Comparison of ENCODE assay signal across 2 cellular contexts in the genomic region with DNA sequence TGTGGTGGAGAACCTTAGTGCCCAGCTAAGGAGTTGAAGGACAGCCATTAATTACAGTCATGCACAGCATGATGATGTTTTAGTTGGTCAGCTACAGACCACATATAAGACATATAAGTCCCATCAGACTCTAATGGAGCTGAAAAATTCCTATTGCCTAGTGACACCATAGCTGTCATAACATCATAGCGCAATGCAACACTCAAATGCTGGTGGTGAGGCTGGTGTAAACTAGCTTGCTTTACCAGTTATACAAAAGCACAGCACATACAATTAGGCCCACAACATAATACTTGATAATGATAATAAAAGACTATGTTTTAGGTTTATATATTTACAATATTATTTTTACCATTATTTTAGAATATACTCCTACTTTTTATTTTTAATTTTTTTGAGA.
TF ChIP-seq lines count a peak whose summit lies in the region.

No MANE protein-coding gene starts in this region.

TF ChIP-seq in liver, 16 proteins besides CTCF, POLR2A, EP300 and RAD21:
- TF ChIP-seq RXRA (IDR thresholded peaks at IDR 0.05) (no peak), NR2F2 (IDR thresholded peaks at IDR 0.05) (no peak), TAF1 (conservative IDR thresholded peaks at IDR 0.05) (no peak), ATF3 (IDR thresholded peaks at IDR 0.05) (no peak), FOXA2 (IDR thresholded peaks at IDR 0.05) (no peak), HNF4G (IDR thresholded peaks at IDR 0.05) (no peak), ZBTB33 (IDR thresholded peaks at IDR 0.05) (no peak), EGR1 (IDR thresholded peaks at IDR 0.05; ENCODE audit: low read depth in 2 of 2) (no peak), GABPA (IDR thresholded peaks at IDR 0.05 in 1 of 2, conservative IDR thresholded peaks at IDR 0.05 in 1 of 2) (no peak), JUND (IDR thresholded peaks at IDR 0.05) (no peak), YY1 (IDR thresholded peaks at IDR 0.05) (no peak), FOXA1 (IDR thresholded peaks at IDR 0.05) (no peak), HNF4A (conservative IDR thresholded peaks at IDR 0.05) (no peak), SP1 (IDR thresholded peaks at IDR 0.05) (no peak), MAX (IDR thresholded peaks at IDR 0.05) (no peak)
- TF ChIP-seq, protein P1, sequence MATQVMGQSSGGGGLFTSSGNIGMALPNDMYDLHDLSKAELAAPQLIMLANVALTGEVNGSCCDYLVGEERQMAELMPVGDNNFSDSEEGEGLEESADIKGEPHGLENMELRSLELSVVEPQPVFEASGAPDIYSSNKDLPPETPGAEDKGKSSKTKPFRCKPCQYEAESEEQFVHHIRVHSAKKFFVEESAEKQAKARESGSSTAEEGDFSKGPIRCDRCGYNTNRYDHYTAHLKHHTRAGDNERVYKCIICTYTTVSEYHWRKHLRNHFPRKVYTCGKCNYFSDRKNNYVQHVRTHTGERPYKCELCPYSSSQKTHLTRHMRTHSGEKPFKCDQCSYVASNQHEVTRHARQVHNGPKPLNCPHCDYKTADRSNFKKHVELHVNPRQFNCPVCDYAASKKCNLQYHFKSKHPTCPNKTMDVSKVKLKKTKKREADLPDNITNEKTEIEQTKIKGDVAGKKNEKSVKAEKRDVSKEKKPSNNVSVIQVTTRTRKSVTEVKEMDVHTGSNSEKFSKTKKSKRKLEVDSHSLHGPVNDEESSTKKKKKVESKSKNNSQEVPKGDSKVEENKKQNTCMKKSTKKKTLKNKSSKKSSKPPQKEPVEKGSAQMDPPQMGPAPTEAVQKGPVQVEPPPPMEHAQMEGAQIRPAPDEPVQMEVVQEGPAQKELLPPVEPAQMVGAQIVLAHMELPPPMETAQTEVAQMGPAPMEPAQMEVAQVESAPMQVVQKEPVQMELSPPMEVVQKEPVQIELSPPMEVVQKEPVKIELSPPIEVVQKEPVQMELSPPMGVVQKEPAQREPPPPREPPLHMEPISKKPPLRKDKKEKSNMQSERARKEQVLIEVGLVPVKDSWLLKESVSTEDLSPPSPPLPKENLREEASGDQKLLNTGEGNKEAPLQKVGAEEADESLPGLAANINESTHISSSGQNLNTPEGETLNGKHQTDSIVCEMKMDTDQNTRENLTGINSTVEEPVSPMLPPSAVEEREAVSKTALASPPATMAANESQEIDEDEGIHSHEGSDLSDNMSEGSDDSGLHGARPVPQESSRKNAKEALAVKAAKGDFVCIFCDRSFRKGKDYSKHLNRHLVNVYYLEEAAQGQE (IDR thresholded peaks at IDR 0.05): no peak

TF ChIP-seq in HepG2, 621 proteins besides CTCF, POLR2A, EP300 and RAD21:
- TF ChIP-seq ZKSCAN1 (IDR thresholded peaks at IDR 0.05; ENCODE audit: low read length): no peak
- no peak for TF ChIP-seq SMARCE1 (IDR thresholded peaks at IDR 0.05; ENCODE audit: borderline replicate concordance)
- no peak for TF ChIP-seq ZNF343 (CRISPR knock-in tag; IDR thresholded peaks at IDR 0.05)
